In genomic region chr11:1652778-1653540, GRCh38 we compare ENCODE assay signal across 9 cellular contexts. TPM values are rescaled to one million over a fixed set of nuclear protein-coding genes. Genes with fewer than 3 reads are reported as not detected.
DNase-seq lines count a peak whose midpoint lies in the region; ATAC-seq lines count a peak whose summit lies in the region.
"Had no signal": no experiment of that assay in that cellular context is flagged by ENCODE, and none has a peak within 500 bp of the region (broad histone marks: within the 10 kb centered on the region; RNA-seq: fewer than 3 reads in every experiment).

No MANE protein-coding gene starts in this region.

- H2BK120ac ChIP-seq in mesenchymal stem cell (ENCODE audit: low read depth, low read length), result peak overlapping the region; percentile 11

- no peaks in the 10 kb centered on the region for H3K36me3 ChIP-seq in effector memory CD4-positive, alpha-beta T cell (ENCODE audit: control insufficient read depth, insufficient read depth, low read length)
- H3K36me3 ChIP-seq in mesenchymal stem cell (ENCODE audit: control insufficient read depth in 1 of 2, insufficient read depth in 2 of 2, low read depth in 1 of 2, low read length in 2 of 2), result no peaks in the 10 kb centered on the region

- H3K4me1 Mint-ChIP-seq in activated CD8-positive, alpha-beta T cell treated with anti-CD3 and anti-CD28 coated beads, Interleukin-2, amount 10 ng/mL, durations not matched to agents 7 days and 5 days (ENCODE audit: low read depth), result no peaks in the 10 kb centered on the region

- peaks cover 4% of the 10 kb centered on the region for H3K27me3 ChIP-seq in effector memory CD4-positive, alpha-beta T cell (replicated peaks; ENCODE audit: control insufficient read depth, insufficient read depth, low read length, poor library complexity, severe bottlenecking)
- peaks cover 35 to 68% of the 10 kb centered on the region in 2 experiments for H3K27me3 ChIP-seq in mesenchymal stem cell (ENCODE audit: control insufficient read depth in 1 of 2, insufficient read depth in 1 of 2, low read length in 2 of 2)

- no peak overlapping the region for H3K23ac ChIP-seq in mesenchymal stem cell (ENCODE audit: low read length in 2 of 2)

- H3K4me3 Mint-ChIP-seq in activated CD8-positive, alpha-beta T cell treated with anti-CD3 and anti-CD28 coated beads, Interleukin-2, amount 10 ng/mL, durations not matched to agents 7 days and 5 days, result no peak overlapping the region

- POLR2A ChIA-PET in activated CD8-positive, alpha-beta T cell treated with anti-CD3 and anti-CD28 coated beads, Interleukin-2, amount 10 ng/mL, durations not matched to agents 7 days and 5 days (lab: Charles Lee), result no interaction called here

- no peak overlapping the region for H2BK5ac ChIP-seq in mesenchymal stem cell (ENCODE audit: low read depth, low read length, poor library complexity, severe bottlenecking)

- peak overlapping the region; percentile 77 to 81 for H3K18ac ChIP-seq in mesenchymal stem cell (ENCODE audit: low read depth in 1 of 2, low read length in 2 of 2)

- H3K27me3 Mint-ChIP-seq in activated CD8-positive, alpha-beta T cell treated with anti-CD3 and anti-CD28 coated beads, Interleukin-2, amount 10 ng/mL, durations not matched to agents 7 days and 5 days (ENCODE audit: low read depth), result peaks cover 13% of the 10 kb centered on the region

- no peak overlapping the region for H3K4me3 ChIP-seq in effector memory CD4-positive, alpha-beta T cell (ENCODE audit: insufficient read depth, low read depth, low read length, poor library complexity, severe bottlenecking)
- H3K4me3 ChIP-seq in mesenchymal stem cell (ENCODE audit: insufficient read depth in 1 of 2, low read depth in 1 of 2, low read length in 2 of 2), result no peak overlapping the region

- peak overlapping the region; percentile 49 to 88 for H3K4ac ChIP-seq in mesenchymal stem cell (ENCODE audit: low read depth in 1 of 2, low read length in 2 of 2)

- ATAC-seq in activated CD8-positive, alpha-beta T cell treated with anti-CD3 and anti-CD28 coated beads, Interleukin-2, amount 10 ng/mL, durations not matched to agents 7 days and 5 days, result peak; percentile 84
- no peak for ATAC-seq in HG03045 (IDR thresholded peaks at IDR 0.05; ENCODE audit: unreplicated experiment)

- H3K27ac ChIP-seq in effector memory CD4-positive, alpha-beta T cell (ENCODE audit: insufficient read depth, low read length, poor library complexity, severe bottlenecking), result no peak overlapping the region
- no peak overlapping the region for H3K27ac ChIP-seq in mesenchymal stem cell (ENCODE audit: low read length, poor library complexity, severe bottlenecking)

- H3K4me2 ChIP-seq in mesenchymal stem cell (ENCODE audit: low read length, poor library complexity, severe bottlenecking), result peak overlapping the region; percentile 18

- no peak overlapping the region for H2AFZ ChIP-seq in mesenchymal stem cell (ENCODE audit: low read depth, low read length)

- 33% methylated on average over 33 of the region's 34 CpGs for WGBS in mesenchymal stem cell

- no peaks in the 10 kb centered on the region for H3K36me3 Mint-ChIP-seq in activated CD8-positive, alpha-beta T cell treated with anti-CD3 and anti-CD28 coated beads, Interleukin-2, amount 10 ng/mL, durations not matched to agents 7 days and 5 days (ENCODE audit: low read depth)

- H3K79me1 ChIP-seq in mesenchymal stem cell (replicated peaks; ENCODE audit: low read length, poor library complexity, severe bottlenecking), result no peaks in the 10 kb centered on the region

- H3K14ac ChIP-seq in mesenchymal stem cell (ENCODE audit: low read length in 2 of 2), result peak overlapping the region in 1 of 2 experiments; percentile 53

- H3K9ac ChIP-seq in mesenchymal stem cell (ENCODE audit: low read length), result no peak overlapping the region

- H2BK12ac ChIP-seq in mesenchymal stem cell (ENCODE audit: low read length in 2 of 2), result peak overlapping the region in 1 of 2 experiments; percentile 70

- peak overlapping the region; percentile 96 for H4K8ac ChIP-seq in mesenchymal stem cell (ENCODE audit: low read length)

- H2AK5ac ChIP-seq in mesenchymal stem cell (ENCODE audit: low read length, severe bottlenecking), result no peak overlapping the region

- CTCF ChIA-PET in activated CD8-positive, alpha-beta T cell treated with anti-CD3 and anti-CD28 coated beads, Interleukin-2, amount 10 ng/mL, durations not matched to agents 7 days and 5 days (lab: Charles Lee), result interaction anchor here (0.6 to 3.1 kb wide), 58 partner anchors 14 to 533 kb away, joined by 3 to 67 read pairs (median 4); partner anchors contain the start of genes LSP1 and SYT8

- H3K4me1 ChIP-seq in effector memory CD4-positive, alpha-beta T cell (ENCODE audit: control insufficient read depth, insufficient read depth, low read length, poor library complexity, severe bottlenecking), result peaks cover 3% of the 10 kb centered on the region
- peaks cover 12% of the 10 kb centered on the region for H3K4me1 ChIP-seq in mesenchymal stem cell (ENCODE audit: control insufficient read depth, insufficient read depth, low read depth, low read length)

- peak overlapping the region; percentile 96 for H4K91ac ChIP-seq in mesenchymal stem cell (ENCODE audit: low read length)

- DNase-seq in NCI-H345 (lab: John Stamatoyannopoulos, UW), result peak; percentile 70
- no peak for DNase-seq in NCI-H345 treated with DMSO at 0.1 percent for 48 hours (lab: John Stamatoyannopoulos, UW; ENCODE audit: unreplicated experiment)
- peak; percentile 77 for DNase-seq in NCI-H2196 (lab: John Stamatoyannopoulos, UW; ENCODE audit: unreplicated experiment)
- peak; percentile 81 for DNase-seq in activated CD8-positive, alpha-beta T cell treated with anti-CD3 and anti-CD28 coated beads, Interleukin-2, amount 10 ng/mL, durations not matched to agents 7 days and 5 days
- peak; percentile 52 to 68 (median 61) for DNase-seq in effector memory CD4-positive, alpha-beta T cell
- DNase-seq in mesenchymal stem cell, result peak; percentile 59
- DNase-seq in stimulated activated CD8-positive, alpha-beta memory T cell treated with anti-CD3 and anti-CD28 coated beads, Interleukin-2, amount 100 ng/mL, for 1 hour (ENCODE audit: low read depth in 2 of 2), result peak; percentile 62 to 63

- H2BK15ac ChIP-seq in mesenchymal stem cell (ENCODE audit: low read depth, poor library complexity, severe bottlenecking), result peak overlapping the region; percentile 75

- no peaks in the 10 kb centered on the region for H3K9me3 Mint-ChIP-seq in activated CD8-positive, alpha-beta T cell treated with anti-CD3 and anti-CD28 coated beads, Interleukin-2, amount 10 ng/mL, durations not matched to agents 7 days and 5 days (ENCODE audit: insufficient read depth)

- H3K9me3 ChIP-seq in effector memory CD4-positive, alpha-beta T cell (ENCODE audit: control insufficient read depth, low read length), result no peaks in the 10 kb centered on the region
- no peaks in the 10 kb centered on the region for H3K9me3 ChIP-seq in mesenchymal stem cell (ENCODE audit: control insufficient read depth, low read length)

- H3K27ac Mint-ChIP-seq in activated CD8-positive, alpha-beta T cell treated with anti-CD3 and anti-CD28 coated beads, Interleukin-2, amount 10 ng/mL, durations not matched to agents 7 days and 5 days, result no peak overlapping the region

RNA-seq across cellular contexts. Expression of gene KRTAP5-5, which starts 23.4 kb away (rescaled TPM):
- total RNA-seq in activated CD8-positive, alpha-beta T cell treated with anti-CD3 and anti-CD28 coated beads, Interleukin-2, amount 10 ng/mL, durations not matched to agents 7 days and 5 days, result not detected
- polyA plus RNA-seq in mesenchymal stem cell (2013, experiment 1 of 2), result not detected
- not detected for polyA plus RNA-seq in mesenchymal stem cell (2013, experiment 2 of 2)
- total RNA-seq: skeletal muscle tissue had no signal

RNA-seq across cellular contexts. Expression of gene KRTAP5-4, which starts 31.0 kb away (rescaled TPM):
- total RNA-seq in activated CD8-positive, alpha-beta T cell treated with anti-CD3 and anti-CD28 coated beads, Interleukin-2, amount 10 ng/mL, durations not matched to agents 7 days and 5 days, result not detected
- not detected for polyA plus RNA-seq in mesenchymal stem cell (2013, experiment 1 of 2)
- polyA plus RNA-seq in mesenchymal stem cell (2013, experiment 2 of 2), result not detected
- total RNA-seq: skeletal muscle tissue had no signal

RNA-seq across cellular contexts. Expression of gene KRTAP5-6, which starts 44.0 kb away (rescaled TPM):
- not detected for total RNA-seq in activated CD8-positive, alpha-beta T cell treated with anti-CD3 and anti-CD28 coated beads, Interleukin-2, amount 10 ng/mL, durations not matched to agents 7 days and 5 days
- not detected for polyA plus RNA-seq in mesenchymal stem cell (2013, experiment 1 of 2)
- polyA plus RNA-seq in mesenchymal stem cell (2013, experiment 2 of 2), result not detected
- total RNA-seq: skeletal muscle tissue had no signal

RNA-seq across cellular contexts. Expression of gene KRTAP5-3, which starts 44.7 kb away (rescaled TPM):
- not detected for total RNA-seq in activated CD8-positive, alpha-beta T cell treated with anti-CD3 and anti-CD28 coated beads, Interleukin-2, amount 10 ng/mL, durations not matched to agents 7 days and 5 days
- polyA plus RNA-seq in mesenchymal stem cell (2013, experiment 1 of 2), result not detected
- not detected for polyA plus RNA-seq in mesenchymal stem cell (2013, experiment 2 of 2)
- total RNA-seq: skeletal muscle tissue had no signal

RNA-seq across cellular contexts. Expression of gene KRTAP5-2, which starts 54.9 kb away (rescaled TPM):
- not detected for total RNA-seq in activated CD8-positive, alpha-beta T cell treated with anti-CD3 and anti-CD28 coated beads, Interleukin-2, amount 10 ng/mL, durations not matched to agents 7 days and 5 days
- polyA plus RNA-seq in mesenchymal stem cell (2013, experiment 1 of 2), result not detected
- polyA plus RNA-seq in mesenchymal stem cell (2013, experiment 2 of 2), result not detected
- total RNA-seq: skeletal muscle tissue had no signal
